18 cellular contexts compared by ENCODE assay signal in genomic region chr2:207813221-207813916, GRCh38. TPM values are rescaled to one million over a fixed set of nuclear protein-coding genes. Genes with fewer than 3 reads are reported as not detected.
A peak's percentile ranks its signal among the peaks of the same experiment; 100 is the strongest.
DNase-seq lines count a peak whose midpoint lies in the region; ATAC-seq and TF ChIP-seq lines count a peak whose summit lies in the region.
"Had no signal": no experiment of that assay in that cellular context is flagged by ENCODE, and none has a peak within 500 bp of the region (broad histone marks: within the 10 kb centered on the region; RNA-seq: fewer than 3 reads in every experiment).

No MANE protein-coding gene starts in this region.

- H3K27me3 Mint-ChIP-seq in natural killer cell (ENCODE audit: low read depth in 2 of 2), result no peaks in the 10 kb centered on the region
- H3K27me3 Mint-ChIP-seq: activated CD4-positive, alpha-beta T cell treated with anti-CD3 and anti-CD28 coated beads, Interleukin-2, amount 10 ng/mL, durations not matched to agents 7 days and 5 days had no signal

- no peaks in the 10 kb centered on the region for H3K36me3 Mint-ChIP-seq in natural killer cell
- H3K36me3 Mint-ChIP-seq: stimulated activated effector memory CD8-positive, alpha-beta T cell treated with anti-CD3 and anti-CD28 coated beads, Interleukin-12 subunit alpha, Interleukin-12 subunit beta, amount 100 ng/mL, for 72 hours had no signal

- DNase-seq in HAP-1 (ENCODE audit: low spot score in 2 of 2) (peak; percentile 83 to 87), head of caudate nucleus (peak; percentile 32 to 89 (median 74)), posterior cingulate gyrus (peak in 7 of 10 donors; percentile 35 to 91 (median 53)), T-helper 2 cell (no peak), mesenteric fat pad (ENCODE audit: low spot score) (no peak), natural killer cell (no peak)
- DNase-seq in activated CD4-positive, alpha-beta T cell treated with anti-CD3 and anti-CD28 coated beads, Interleukin-2, amount 50 U/mL, for 48 hours, result no peak
- DNase-seq: activated CD4-positive, alpha-beta T cell treated with anti-CD3 and anti-CD28 coated beads, Interleukin-2, amount 10 ng/mL, durations not matched to agents 7 days and 5 days; BE2C; EL; GM23248; mammary epithelial cell; NCI-H2171 treated with DMSO at 0.1 percent for 48 hours; stimulated activated CD4-positive, alpha-beta T cell treated with anti-CD3 and anti-CD28 coated beads, Interleukin-4, amount 100 ng/mL, for 1 hour had no signal

- intact Hi-C loops in head of caudate nucleus (cut with DNase I), result loop anchor here (5.0 kb wide), 1 partner anchor 41 kb away; no protein-coding TSS in a partner anchor
- intact Hi-C loops in posterior cingulate gyrus (cut with DNase I), result loop anchor here (2.0 kb wide), 1 partner anchor 45 kb away; the partner anchor contains the start of gene FZD5
- intact Hi-C loops in natural killer cell (cut with micrococcal nuclease), result no loop called here

- in situ Hi-C loops in HAP-1 (cut with MboI; ENCODE audit: low sequenced_read_pairs), result no loop called here

- H3K27ac ChIP-seq in angular gyrus (ENCODE audit: low read depth, low read length), result peak overlapping the region; percentile 88
- H3K27ac ChIP-seq: GM23248, HL-60 had no signal

- H3K9me3 ChIP-seq in HAP-1, result no peaks in the 10 kb centered on the region
- H3K9me3 ChIP-seq: BE2C had no signal

- no peaks in the 10 kb centered on the region for H3K36me3 ChIP-seq in HAP-1 (replicated peaks)
- H3K36me3 ChIP-seq: BE2C had no signal

- ATAC-seq in natural killer cell, result no peak
- ATAC-seq: activated T-helper 17 cell treated with anti-CD3 and anti-CD28 coated beads, Interleukin-2, amount 50 U/mL, for 72 hours; stimulated activated effector memory CD8-positive, alpha-beta T cell treated with anti-CD3 and anti-CD28 coated beads, Interleukin-12 subunit alpha, Interleukin-12 subunit beta, amount 100 ng/mL, for 72 hours had no signal

- no peak for TF ChIP-seq CTCF in natural killer cell (IDR thresholded peaks at IDR 0.05)

- no peaks in the 10 kb centered on the region for H3K4me1 Mint-ChIP-seq in natural killer cell
- H3K4me1 Mint-ChIP-seq: activated T-helper 17 cell treated with anti-CD3 and anti-CD28 coated beads, Interleukin-2, amount 50 U/mL, for 72 hours had no signal

- no peaks in the 10 kb centered on the region for H3K9me3 Mint-ChIP-seq in natural killer cell
- H3K9me3 Mint-ChIP-seq: activated CD4-positive, alpha-beta T cell treated with anti-CD3 and anti-CD28 coated beads, Interleukin-2, amount 10 ng/mL, durations not matched to agents 7 days and 5 days; activated T-helper 17 cell treated with anti-CD3 and anti-CD28 coated beads, Interleukin-2, amount 50 U/mL, for 72 hours; stimulated activated effector memory CD8-positive, alpha-beta T cell treated with anti-CD3 and anti-CD28 coated beads, Interleukin-12 subunit alpha, Interleukin-12 subunit beta, amount 100 ng/mL, for 72 hours had no signal

- no peak overlapping the region for H3K4me3 Mint-ChIP-seq in natural killer cell
- H3K4me3 Mint-ChIP-seq: activated CD4-positive, alpha-beta T cell treated with anti-CD3 and anti-CD28 coated beads, Interleukin-2, amount 10 ng/mL, durations not matched to agents 7 days and 5 days; activated T-helper 17 cell treated with anti-CD3 and anti-CD28 coated beads, Interleukin-2, amount 50 U/mL, for 72 hours; stimulated activated effector memory CD8-positive, alpha-beta T cell treated with anti-CD3 and anti-CD28 coated beads, Interleukin-12 subunit alpha, Interleukin-12 subunit beta, amount 100 ng/mL, for 72 hours had no signal

- no peaks in the 10 kb centered on the region for H3K27me3 ChIP-seq in HAP-1 (ENCODE audit: low read depth)
- H3K27me3 ChIP-seq: BE2C had no signal

- peaks cover 36% of the 10 kb centered on the region for H3K4me1 ChIP-seq in HAP-1
- H3K4me1 ChIP-seq: BE2C had no signal

- no peak overlapping the region for H3K4me3 ChIP-seq in HAP-1
- H3K4me3 ChIP-seq: GM23248 had no signal

- H3K27ac Mint-ChIP-seq in natural killer cell, result no peak overlapping the region
- H3K27ac Mint-ChIP-seq: activated CD4-positive, alpha-beta T cell treated with anti-CD3 and anti-CD28 coated beads, Interleukin-2, amount 10 ng/mL, durations not matched to agents 7 days and 5 days; activated T-helper 17 cell treated with anti-CD3 and anti-CD28 coated beads, Interleukin-2, amount 50 U/mL, for 72 hours; stimulated activated effector memory CD8-positive, alpha-beta T cell treated with anti-CD3 and anti-CD28 coated beads, Interleukin-12 subunit alpha, Interleukin-12 subunit beta, amount 100 ng/mL, for 72 hours had no signal

RNA-seq across cellular contexts. Expression of gene FZD5, which starts 43.7 kb away (rescaled TPM):
- total RNA-seq in mesenteric fat pad (22.3 TPM), natural killer cell (1 to 10 TPM in 1 of 3 donors, under 1 TPM in 2; 0.38 to 1.0 (median 0.42) TPM)

Comparison
In these comparisons a context has a peak if more than half of its experiments do, and no peak if none do; other contexts are left out.
1. DNase-seq: peak in HAP-1 (2 of 2), head of caudate nucleus (42 of 42) and posterior cingulate gyrus (7 of 10); none in activated CD4-positive, alpha-beta T cell treated with anti-CD3 and anti-CD28 coated beads, Interleukin-2, amount 50 U/mL, for 48 hours (0 of 2), T-helper 2 cell (0 of 5), mesenteric fat pad (single experiment) and natural killer cell (single experiment).
2. RNA of gene FZD5, which starts 43.7 kb away (total RNA-seq): 22.3 TPM in mesenteric fat pad (single experiment); 0.38 to 1.0 TPM in natural killer cell; every median in the first group is over 10 times any median in the second.